8 cellular contexts compared by ENCODE assay signal in genomic region chr12:57846577-57847319, GRCh38. TPM values are rescaled to one million over a fixed set of nuclear protein-coding genes. Genes with fewer than 3 reads are reported as not detected.
DNase-seq lines count a peak whose midpoint lies in the region; ATAC-seq, FAIRE-seq and TF ChIP-seq lines count a peak whose summit lies in the region.

TSS of gene CTDSP2 (minus strand) at chr12:57846729. CDS start at chr12:57846435, 294 bp downstream.

- H3K4me3 Mint-ChIP-seq in activated naive CD8-positive, alpha-beta T cell treated with anti-CD3 and anti-CD28 coated beads, Interleukin-2, amount 10 ng/mL, durations not matched to agents 7 days and 5 days: peak within 1 kb of the TSS; percentile 89
- H3K4me3 Mint-ChIP-seq in glutamatergic neuron (ENCODE audit: unreplicated experiment): peak within 1 kb of the TSS; percentile 77

- peaks cover 46% of the 10 kb centered on the region for H3K79me2 ChIP-seq in osteoblast (ENCODE audit: insufficient read depth, low read length)

- peaks cover 5% of the 10 kb centered on the region for H3K36me3 Mint-ChIP-seq in activated naive CD8-positive, alpha-beta T cell treated with anti-CD3 and anti-CD28 coated beads, Interleukin-2, amount 10 ng/mL, durations not matched to agents 7 days and 5 days
- no peaks in the 10 kb centered on the region for H3K36me3 Mint-ChIP-seq in glutamatergic neuron (ENCODE audit: unreplicated experiment)

- POLR2A ChIA-PET in activated naive CD8-positive, alpha-beta T cell treated with anti-CD3 and anti-CD28 coated beads, Interleukin-2, amount 10 ng/mL, durations not matched to agents 7 days and 5 days (lab: Charles Lee): interaction anchor here (0.6 to 3.5 kb wide), 8 partner anchors 10 to 1114 kb away, joined by 3 to 41 read pairs (median 6); partner anchors contain the start of genes EEF1AKMT3 and METTL1

- intact Hi-C loops in testis (cut with DNase I; ENCODE audit: low total_unique reads): loop anchor here (5.0 kb wide), 1 partner anchor 46 kb away; no protein-coding TSS in a partner anchor

- H3K9me3 ChIP-seq in osteoblast (ENCODE audit: low read depth, low read length) (no peaks in the 10 kb centered on the region), testis (no peaks in the 10 kb centered on the region)

- peak; percentile 94 for FAIRE-seq in G401.6 (lab: Jason Lieb, UNC)

- H3K4me1 Mint-ChIP-seq in activated naive CD8-positive, alpha-beta T cell treated with anti-CD3 and anti-CD28 coated beads, Interleukin-2, amount 10 ng/mL, durations not matched to agents 7 days and 5 days: peaks cover 31% of the 10 kb centered on the region
- H3K4me1 Mint-ChIP-seq in glutamatergic neuron (ENCODE audit: low read depth, unreplicated experiment): peaks cover 28% of the 10 kb centered on the region

- peak within 1 kb of the TSS; percentile 75 for H3K27ac Mint-ChIP-seq in activated naive CD8-positive, alpha-beta T cell treated with anti-CD3 and anti-CD28 coated beads, Interleukin-2, amount 10 ng/mL, durations not matched to agents 7 days and 5 days
- peak within 1 kb of the TSS; percentile 81 for H3K27ac Mint-ChIP-seq in glutamatergic neuron (ENCODE audit: unreplicated experiment)

- H4K20me1 ChIP-seq in osteoblast (ENCODE audit: insufficient read depth, low read length): peaks cover 29% of the 10 kb centered on the region

- H3K27me3 ChIP-seq in osteoblast (ENCODE audit: insufficient read depth, low read length) (no peaks in the 10 kb centered on the region), testis (no peaks in the 10 kb centered on the region)

- TF ChIP-seq CTCF in glutamatergic neuron (IDR thresholded peaks at IDR 0.05; ENCODE audit: partially characterized antibody, unreplicated experiment) (no peak), osteoblast (IDR thresholded peaks at IDR 0.05; ENCODE audit: extremely low read depth, low read depth, low read length) (no peak), testis (IDR thresholded peaks at IDR 0.05) (peak in 1 of 3 experiments; percentile 22)

- peaks cover 14% of the 10 kb centered on the region for H3K27me3 Mint-ChIP-seq in activated naive CD8-positive, alpha-beta T cell treated with anti-CD3 and anti-CD28 coated beads, Interleukin-2, amount 10 ng/mL, durations not matched to agents 7 days and 5 days
- peaks cover 17% of the 10 kb centered on the region for H3K27me3 Mint-ChIP-seq in glutamatergic neuron (ENCODE audit: unreplicated experiment)

- H3K36me3 ChIP-seq in osteoblast (ENCODE audit: insufficient read depth, low read length): peaks cover 7% of the 10 kb centered on the region
- H3K36me3 ChIP-seq in testis (ENCODE audit: low read depth, missing control alignments): no peaks in the 10 kb centered on the region

- H3K4me3 ChIP-seq in osteoblast (ENCODE audit: insufficient read depth, low read length): peak within 1 kb of the TSS; percentile 100
- peak within 1 kb of the TSS; percentile 96 to 99 for H3K4me3 ChIP-seq in testis

- DNase-seq in NCI-H1417 treated with DMSO at 0.1 percent for 48 hours (lab: John Stamatoyannopoulos, UW): peak; percentile 90
- peak; percentile 83 to 96 for DNase-seq in SW 1271 (lab: John Stamatoyannopoulos, UW)
- peak; percentile 85 for DNase-seq in activated naive CD8-positive, alpha-beta T cell treated with anti-CD3 and anti-CD28 coated beads, Interleukin-2, amount 10 ng/mL, durations not matched to agents 7 days and 5 days
- peak; percentile 99 for DNase-seq in glutamatergic neuron
- peak; percentile 100 for DNase-seq in osteoblast (ENCODE audit: insufficient read length, low spot score, missing footprints)
- peak; percentile 100 for DNase-seq in testis

- H3K4me2 ChIP-seq in osteoblast (ENCODE audit: insufficient read depth, low read length): peak within 1 kb of the TSS; percentile 95

- ATAC-seq in HG02623 (IDR thresholded peaks at IDR 0.05; ENCODE audit: unreplicated experiment): peak; percentile 37
- peak; percentile 36 for ATAC-seq in activated naive CD8-positive, alpha-beta T cell treated with anti-CD3 and anti-CD28 coated beads, Interleukin-2, amount 10 ng/mL, durations not matched to agents 7 days and 5 days (ENCODE audit: low read depth)

- peak within 1 kb of the TSS; percentile 93 for H2AFZ ChIP-seq in osteoblast (ENCODE audit: low read length)

- H3K4me1 ChIP-seq in osteoblast (ENCODE audit: insufficient read depth, low read length) (peaks cover 30% of the 10 kb centered on the region), testis (peaks cover 26% of the 10 kb centered on the region)

- H3K27ac ChIP-seq in osteoblast (ENCODE audit: low read depth, low read length): peak within 1 kb of the TSS; percentile 93
- peak within 1 kb of the TSS; percentile 99 to 100 for H3K27ac ChIP-seq in testis

- 0 to 1% methylated on average over 5 to 58 of the region's 58 CpGs for WGBS in testis, 2 donors

- TF ChIP-seq POLR2A in testis (IDR thresholded peaks at IDR 0.05): peak; percentile 92

- no peaks in the 10 kb centered on the region for H3K9me3 Mint-ChIP-seq in activated naive CD8-positive, alpha-beta T cell treated with anti-CD3 and anti-CD28 coated beads, Interleukin-2, amount 10 ng/mL, durations not matched to agents 7 days and 5 days
- H3K9me3 Mint-ChIP-seq in glutamatergic neuron (ENCODE audit: unreplicated experiment): peaks cover 13% of the 10 kb centered on the region

RNA-seq across cellular contexts. Expression of gene CTDSP2, which starts in this region (rescaled TPM):
- 100 to 1,000 TPM; 161 TPM for total RNA-seq in activated naive CD8-positive, alpha-beta T cell treated with anti-CD3 and anti-CD28 coated beads, Interleukin-2, amount 10 ng/mL, durations not matched to agents 7 days and 5 days
- total RNA-seq in glutamatergic neuron (ENCODE audit: unreplicated experiment) (127 TPM), osteoblast (105 and 116 TPM in 2 replicates), testis (100 to 1,000 TPM; 103 to 140 TPM)
- polyA plus RNA-seq in testis (ENCODE audit: insufficient read depth, low read depth, low replicate concordance): 123 TPM

Comparison
In these comparisons a context has a peak if more than half of its experiments do, and no peak if none do; other contexts are left out.
1. Peak in every context shown above with its lines: DNase-seq, ATAC-seq, H3K4me3 ChIP-seq and H3K27ac ChIP-seq.